ENCODE assay signal across 9 cellular contexts in the genomic region with DNA sequence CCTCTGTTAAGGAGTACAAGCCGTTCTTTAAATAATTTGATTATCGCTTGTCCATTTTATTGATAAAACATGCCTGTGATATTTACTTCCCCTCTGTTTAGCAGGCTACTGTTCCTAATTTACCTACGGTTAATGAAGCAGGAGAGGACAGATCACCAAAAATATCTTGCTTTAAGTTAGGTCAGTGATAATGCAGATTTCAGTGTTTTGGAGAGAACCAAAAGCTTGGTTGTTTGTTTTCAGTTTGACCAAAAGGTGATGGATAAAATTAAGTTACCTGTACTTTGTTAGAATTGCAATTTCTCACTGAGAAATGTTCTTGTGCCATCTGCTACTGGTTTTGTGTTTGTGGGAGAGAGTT. TPM values are rescaled to one million over a fixed set of nuclear protein-coding genes. Genes with fewer than 3 reads are reported as not detected.
DNase-seq lines count a peak whose midpoint lies in the region; ATAC-seq, FAIRE-seq and TF ChIP-seq lines count a peak whose summit lies in the region.
"Had no signal": no experiment of that assay in that cellular context is flagged by ENCODE, and none has a peak within 500 bp of the region (broad histone marks: within the 10 kb centered on the region; RNA-seq: fewer than 3 reads in every experiment).

No MANE protein-coding gene starts in this region.

- H3K27me3 ChIP-seq in heart right ventricle (no peaks in the 10 kb centered on the region), astrocyte (ENCODE audit: insufficient read depth, low read length) (no peaks in the 10 kb centered on the region), right lobe of liver (no peaks in the 10 kb centered on the region), uterus (no peaks in the 10 kb centered on the region)

- H3K27ac ChIP-seq in heart right ventricle (peak overlapping the region in 9 of 10 donors; percentile 89 to 99 (median 95)), astrocyte (ENCODE audit: low read depth, low read length) (peak overlapping the region; percentile 96), right lobe of liver (peak overlapping the region in 1 of 3 donors; percentile 80), uterus (peak overlapping the region; percentile 96 to 99), substantia nigra (ENCODE audit: low read depth, low read length, poor library complexity, severe bottlenecking) (no peak overlapping the region)

- peaks cover 57% of the 10 kb centered on the region for H3K79me2 ChIP-seq in astrocyte (ENCODE audit: insufficient read depth, low read length)

- peak overlapping the region; percentile 96 for H3K4me3 Mint-ChIP-seq in astrocyte (ENCODE audit: unreplicated experiment)

- H3K4me1 ChIP-seq in heart right ventricle (peaks cover 0 to 47% (median 31%) of the 10 kb centered on the region in 9 donors), astrocyte (ENCODE audit: insufficient read depth, low read length) (peaks cover 28% of the 10 kb centered on the region), right lobe of liver (peaks cover 0 to 8% (median 0%) of the 10 kb centered on the region in 4 donors), uterus (peaks cover 0 to 6% of the 10 kb centered on the region in 2 donors)

- WGBS in heart right ventricle, 2 donors: 9 to 13% methylated on average over 3 of the region's 3 CpGs
- WGBS in right lobe of liver (ENCODE audit: insufficient coverage, low coverage, low lambda C conversion rate, missing lambda C conversion rate): 7% methylated on average over 3 of the region's 3 CpGs

- peak overlapping the region; percentile 88 for H3K4me2 ChIP-seq in astrocyte (ENCODE audit: low read length)

- TF ChIP-seq POLR2A in right lobe of liver (IDR thresholded peaks at IDR 0.05) (no peak), uterus (IDR thresholded peaks at IDR 0.05) (no peak)

- H3K4me1 Mint-ChIP-seq in astrocyte (ENCODE audit: low read depth, unreplicated experiment): peaks cover 12% of the 10 kb centered on the region

- no peaks in the 10 kb centered on the region for H3K27me3 Mint-ChIP-seq in astrocyte (ENCODE audit: low read depth, unreplicated experiment)

- H4K20me1 ChIP-seq in astrocyte (ENCODE audit: insufficient read depth, low read length): peaks cover 49% of the 10 kb centered on the region

- no peaks in the 10 kb centered on the region for H3K9me3 Mint-ChIP-seq in astrocyte (ENCODE audit: unreplicated experiment)

- H3K9me3 ChIP-seq in heart right ventricle (no peaks in the 10 kb centered on the region), astrocyte (ENCODE audit: insufficient read depth, low read depth, low read length) (no peaks in the 10 kb centered on the region), right lobe of liver (no peaks in the 10 kb centered on the region), uterus (no peaks in the 10 kb centered on the region)

- H3K27ac Mint-ChIP-seq in astrocyte (ENCODE audit: unreplicated experiment): peak overlapping the region; percentile 80

- H3K36me3 Mint-ChIP-seq in astrocyte (ENCODE audit: low read depth, unreplicated experiment): peaks cover 4% of the 10 kb centered on the region

- H3K9ac ChIP-seq in astrocyte (ENCODE audit: low read length): peak overlapping the region; percentile 97

- peak overlapping the region; percentile 52 to 93 (median 90) for H3K4me3 ChIP-seq in heart right ventricle
- peak overlapping the region; percentile 92 for H3K4me3 ChIP-seq in astrocyte (ENCODE audit: insufficient read depth, low read depth, low read length)
- peak overlapping the region; percentile 59 to 93 (median 73) for H3K4me3 ChIP-seq in right lobe of liver
- H3K4me3 ChIP-seq in uterus: peak overlapping the region; percentile 64 to 95

- no peak for FAIRE-seq in astrocyte (lab: Jason Lieb, UNC)

- no peak for ATAC-seq in heart right ventricle
- no peak for ATAC-seq in left ventricle myocardium superior
- no peak for ATAC-seq in right lobe of liver

- TF ChIP-seq CTCF in heart right ventricle (IDR thresholded peaks at IDR 0.05) (no peak), astrocyte (IDR thresholded peaks at IDR 0.05; ENCODE audit: insufficient read depth, low read depth, low read length) (no peak), right lobe of liver (IDR thresholded peaks at IDR 0.05) (no peak), uterus (IDR thresholded peaks at IDR 0.05) (no peak)

- no peak overlapping the region for H2AFZ ChIP-seq in astrocyte (ENCODE audit: low read depth, low read length)

- intact Hi-C loops in heart right ventricle (cut with DNase I): loop anchor here in 1 of 10 donors (10.0 kb wide), 1 partner anchor 217 kb away; no protein-coding TSS in a partner anchor
- intact Hi-C loops in left ventricle myocardium superior (cut with micrococcal nuclease): no loop called here
- intact Hi-C loops in right lobe of liver (cut with DNase I): loop anchor here in 1 of 2 donors (10.0 kb wide), 1 partner anchor 147 kb away; no protein-coding TSS in a partner anchor
- intact Hi-C loops in uterus (cut with DNase I; ENCODE audit: low total_unique reads): no loop called here

- DNase-seq in heart right ventricle (no peak), left ventricle myocardium superior (no peak), astrocyte (ENCODE audit: low read depth) (no peak), right lobe of liver (no peak), uterus (no peak), substantia nigra (lab: John Stamatoyannopoulos, UW) (no peak), NCI-H2081 (lab: John Stamatoyannopoulos, UW) (no peak)
- DNase-seq in effector CD8-positive, alpha-beta T cell (lab: John Stamatoyannopoulos, UW): no peak
- DNase-seq: effector memory CD4-positive, alpha-beta T cell had no signal

- H3K36me3 ChIP-seq in heart right ventricle (peaks cover 0 to 3% (median 0%) of the 10 kb centered on the region in 9 donors), astrocyte (ENCODE audit: insufficient read depth, low read length) (no peaks in the 10 kb centered on the region), right lobe of liver (no peaks in the 10 kb centered on the region), uterus (no peaks in the 10 kb centered on the region)

RNA-seq across cellular contexts. Expression of a gene that starts 1.0 kb away (rescaled TPM):
- total RNA-seq in heart right ventricle: 10 to 100 TPM in 1 of 10 donors, 1 to 10 TPM in 9; 3.5 to 10.6 (median 5.1) TPM
- polyA plus RNA-seq in heart right ventricle: 10 to 100 TPM in 1 of 2 donors, 1 to 10 TPM in 1; 4.8 to 11.5 TPM
- 5.7 TPM for total RNA-seq in left ventricle myocardium superior
- total RNA-seq in astrocyte: 44.0 and 46.3 TPM in 2 replicates
- total RNA-seq in right lobe of liver: 1 to 10 TPM; 3.2 to 6.1 (median 4.4) TPM
- 10 to 100 TPM in 2 of 4 donors, 1 to 10 TPM in 2; 3.3 to 46.0 (median 16.0) TPM for total RNA-seq in uterus

RNA-seq across cellular contexts. Expression of a gene that starts 21.5 kb away (rescaled TPM):
- under 1 TPM in 7 of 10 donors, not detected in 3; 0.17 to 0.59 (median 0.26) TPM for total RNA-seq in heart right ventricle
- polyA plus RNA-seq in heart right ventricle: under 1 TPM in 1 of 2 donors, not detected in 1; 0.01 TPM
- total RNA-seq in left ventricle myocardium superior: 0.10 TPM
- total RNA-seq in astrocyte: 0.34 and 0.52 TPM in 2 replicates
- total RNA-seq in right lobe of liver: 10 to 100 TPM; 36.5 to 49.1 (median 43.7) TPM
- total RNA-seq in uterus: 1 to 10 TPM in 1 of 4 donors, not detected in 3; 4.5 TPM

RNA-seq across cellular contexts. Expression of a gene that starts 31.2 kb away (rescaled TPM):
- total RNA-seq in heart right ventricle: not detected
- polyA plus RNA-seq in heart right ventricle: not detected
- total RNA-seq in left ventricle myocardium superior: not detected
- total RNA-seq in astrocyte: 0.09 TPM in 1 of 2 replicates, not detected in the other
- not detected for total RNA-seq in right lobe of liver
- 1 to 10 TPM in 1 of 4 donors, not detected in 3; 1.7 TPM for total RNA-seq in uterus

RNA-seq across cellular contexts. Expression of a gene that starts 45.2 kb away (rescaled TPM):
- total RNA-seq in heart right ventricle (1 to 10 TPM in 2 of 10 donors, under 1 TPM in 5, not detected in 3; 0.40 to 4.9 (median 0.72) TPM), left ventricle myocardium superior (0.37 TPM), astrocyte (2.2 and 2.7 TPM in 2 replicates), right lobe of liver (1 to 10 TPM in 2 of 6 experiments, under 1 TPM in 4; 0.24 to 2.6 (median 0.93) TPM), uterus (10 to 100 TPM in 1 of 4 donors, 1 to 10 TPM in 1, not detected in 2; 1.8 to 10.2 TPM)
- 1 to 10 TPM in 1 of 2 donors, under 1 TPM in 1; 0.20 to 1.3 TPM for polyA plus RNA-seq in heart right ventricle

Comparison
In these comparisons a context has a peak if more than half of its experiments do, and no peak if none do; other contexts are left out.
1. RNA of a gene that starts 21.5 kb away (total RNA-seq): 36.5 to 49.1 TPM in right lobe of liver; 0.34 to 0.52 TPM in astrocyte, 0.17 to 0.59 TPM in heart right ventricle, 4.5 TPM in uterus and 0.10 TPM in left ventricle myocardium superior (single experiment); every median in the first group is over 4 times any median in the second.
2. Peak in every context shown above with its lines, with median percentiles within 50 percentile points of each other: H3K4me3 ChIP-seq.